In the genomic region with DNA sequence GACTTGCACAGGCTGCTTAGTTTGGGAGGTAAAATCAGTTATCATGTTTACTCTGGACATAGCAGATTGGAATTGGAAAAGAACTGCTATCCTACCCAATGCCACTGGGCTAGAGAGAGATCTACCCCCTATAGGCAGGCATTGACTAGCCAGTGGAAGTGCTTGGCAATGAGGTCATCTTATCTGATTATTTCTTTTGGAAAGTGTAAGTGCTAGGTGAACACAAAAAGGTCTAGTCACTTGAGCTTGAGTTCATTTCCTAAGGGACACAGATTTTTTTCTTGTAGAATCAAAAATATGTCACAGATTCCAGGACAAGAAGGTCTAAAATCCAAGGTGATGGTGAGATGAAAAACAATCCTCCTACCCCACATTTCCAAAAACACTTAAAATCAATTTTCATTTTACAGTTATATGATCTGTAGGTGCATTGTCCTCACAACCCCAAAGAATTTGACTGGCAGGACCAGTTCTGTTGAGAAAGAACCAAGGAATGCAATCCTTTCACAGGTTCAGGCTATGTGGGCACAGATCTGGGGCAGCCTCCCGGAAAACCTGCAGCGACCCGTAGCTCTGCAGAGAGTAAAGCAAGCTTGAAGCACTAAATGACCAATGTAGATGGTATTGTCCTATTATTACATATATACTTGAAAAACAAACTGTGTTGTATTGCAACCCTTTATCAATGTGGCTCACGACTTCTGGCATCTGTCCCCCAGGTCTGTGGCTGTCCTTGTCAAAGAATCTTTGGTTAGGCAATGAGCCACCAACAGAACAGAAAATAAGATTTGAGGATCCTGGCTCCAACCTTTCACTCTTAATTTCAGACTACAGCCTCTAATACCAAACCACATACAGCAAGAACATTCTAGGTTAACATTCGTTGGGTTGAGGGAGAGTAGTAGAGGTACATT, we compare ENCODE assay signal across 21 cellular contexts.
DNase-seq lines count a peak whose midpoint lies in the region; ATAC-seq, FAIRE-seq and TF ChIP-seq lines count a peak whose summit lies in the region.
"Had no signal": no experiment of that assay in that cellular context is flagged by ENCODE, and none has a peak within 500 bp of the region (broad histone marks: within the 10 kb centered on the region; RNA-seq: fewer than 3 reads in every experiment).

No MANE protein-coding gene starts in this region.

- H3T11ph ChIP-seq in H9 (ENCODE audit: low read length): peak overlapping the region; percentile 19

- no peak overlapping the region for H3K56ac ChIP-seq in H9 (ENCODE audit: insufficient read length, low read depth, low read length)

- no peaks in the 10 kb centered on the region for H3K79me2 ChIP-seq in H9 (ENCODE audit: insufficient read depth, low read length)
- no peaks in the 10 kb centered on the region for H3K79me2 ChIP-seq in GM12878 (ENCODE audit: control insufficient read depth, insufficient read depth, low read length)
- H3K79me2 ChIP-seq in keratinocyte (ENCODE audit: control insufficient read depth, insufficient read depth, low read length): no peaks in the 10 kb centered on the region
- no peaks in the 10 kb centered on the region for H3K79me2 ChIP-seq in trophoblast cell (ENCODE audit: control insufficient read depth, insufficient read depth, low read length, poor library complexity)

- no peak overlapping the region for H3K4me3 ChIP-seq in GM12878
- peak overlapping the region in 1 of 3 experiments; percentile 36 for H3K4me3 ChIP-seq in keratinocyte (ENCODE audit: control insufficient read depth in 2 of 3, extremely low read depth in 1 of 3, insufficient read depth in 2 of 3, low read depth in 1 of 3, low read length in 3 of 3)
- no peak overlapping the region for H3K4me3 ChIP-seq in trophoblast cell (ENCODE audit: low read depth, low read length)
- H3K4me3 ChIP-seq in ovary: no peak overlapping the region

- H2AK5ac ChIP-seq in H9 (ENCODE audit: insufficient read length, low read length) (no peak overlapping the region), trophoblast cell (ENCODE audit: low read length) (no peak overlapping the region)

- no peaks in the 10 kb centered on the region for H3K36me3 Mint-ChIP-seq in H9 (ENCODE audit: insufficient read depth in 1 of 3, low read depth in 3 of 3)
- H3K36me3 Mint-ChIP-seq: CD14-positive monocyte had no signal

- no TSS peak for BruUV-seq in GM12878 (replicated peaks; lab: Mats Ljungman, UMichigan)

- H3K27ac Mint-ChIP-seq in H9: no peak overlapping the region
- H3K27ac Mint-ChIP-seq: B cell, CD14-positive monocyte, HFFc6 had no signal

- no peak for TF ChIP-seq RAD21 in GM12878 (IDR thresholded peaks at IDR 0.05; ENCODE audit: insufficient read depth, low read depth, low read length)

- H3K27me3 Mint-ChIP-seq in H9 (ENCODE audit: low read depth): no peaks in the 10 kb centered on the region

- H4K12ac ChIP-seq in trophoblast cell (ENCODE audit: low read depth, low read length): no peak overlapping the region

- ATAC-seq in GM12878 (no peak), GM19324 (IDR thresholded peaks at IDR 0.05; ENCODE audit: low FRiP score, unreplicated experiment) (no peak), HG03139 (IDR thresholded peaks at IDR 0.05; ENCODE audit: unreplicated experiment) (no peak)

- in situ Hi-C loops in GM12878 (cut with MboI): no loop called here

- no peak overlapping the region for H2BK12ac ChIP-seq in H9 (ENCODE audit: insufficient read length, low read depth, low read length)
- H2BK12ac ChIP-seq in trophoblast cell (ENCODE audit: low read length): no peak overlapping the region

- peaks cover 0 to 8% of the 10 kb centered on the region in 2 experiments; a peak in 3 of 5 replicates for H3K9me3 Mint-ChIP-seq in H9
- H3K9me3 Mint-ChIP-seq: HFFc6 had no signal

- H3K9me3 ChIP-seq in H9 (ENCODE audit: control insufficient read depth, low read depth, low read length) (no peaks in the 10 kb centered on the region), GM12878 (replicated peaks; ENCODE audit: control insufficient read depth, insufficient read depth, low read length) (peaks cover 27% of the 10 kb centered on the region), keratinocyte (ENCODE audit: control insufficient read depth, low read depth, low read length) (no peaks in the 10 kb centered on the region), trophoblast cell (ENCODE audit: insufficient read depth, low read depth, low read length) (no peaks in the 10 kb centered on the region), ovary (no peaks in the 10 kb centered on the region)

- H3K4ac ChIP-seq in H9 (ENCODE audit: low read depth, low read length): no peak overlapping the region
- no peak overlapping the region for H3K4ac ChIP-seq in trophoblast cell (ENCODE audit: low read depth, low read length)

- TF ChIP-seq CTCF in H9 (conservative IDR thresholded peaks at IDR 0.05) (no peak), GM12878 (IDR thresholded peaks at IDR 0.05 in 2 of 3, conservative IDR thresholded peaks at IDR 0.05 in 1 of 3; ENCODE audit: control insufficient read depth in 2 of 3, extremely low read depth in 1 of 3, insufficient read depth in 1 of 3, low read depth in 3 of 3, low read length in 3 of 3) (no peak), keratinocyte (optimal IDR thresholded peaks at IDR 0.05 in 1 of 3, IDR thresholded peaks at IDR 0.05 in 1 of 3, conservative IDR thresholded peaks at IDR 0.05 in 1 of 3; ENCODE audit: extremely low read depth in 1 of 3, insufficient read depth in 2 of 3, low read length in 3 of 3) (peak in 1 of 3 experiments; percentile 13), ovary (IDR thresholded peaks at IDR 0.05) (no peak)

- TF ChIP-seq POLR2A in GM12878 (IDR thresholded peaks at IDR 0.05; ENCODE audit: low read depth, low read length) (no peak), ovary (IDR thresholded peaks at IDR 0.05) (no peak)

- no peak overlapping the region for H3K23ac ChIP-seq in H9 (ENCODE audit: insufficient read length, low read depth, low read length)
- H3K23ac ChIP-seq in trophoblast cell (ENCODE audit: low read length): no peak overlapping the region

- H2BK20ac ChIP-seq in H9 (ENCODE audit: low read depth, low read length, poor library complexity, severe bottlenecking): no peak overlapping the region

- no peak overlapping the region for H3K27ac ChIP-seq in H9 (ENCODE audit: insufficient read length, low read depth, low read length)
- H3K27ac ChIP-seq in GM12878 (ENCODE audit: control insufficient read depth, insufficient read depth): no peak overlapping the region
- H3K27ac ChIP-seq in keratinocyte (ENCODE audit: control insufficient read depth, insufficient read depth, low read length): no peak overlapping the region
- no peak overlapping the region for H3K27ac ChIP-seq in trophoblast cell (ENCODE audit: low read depth, low read length)
- H3K27ac ChIP-seq in ovary: no peak overlapping the region
- H3K27ac ChIP-seq: HL-60 had no signal

- intact Hi-C loops in GM12878 (cut with micrococcal nuclease; ENCODE audit: unreplicated experiment): no loop called here
- intact Hi-C loops in ovary (cut with DNase I): no loop called here

- POLR2A ChIA-PET in GM12878 (lab: Charles Lee): interaction anchor here (0.5 kb wide), 1 partner anchor 130 kb away, joined by 4 read pairs; no protein-coding TSS in a partner anchor

- H3K4me1 Mint-ChIP-seq in H9: no peaks in the 10 kb centered on the region
- H3K4me1 Mint-ChIP-seq: B cell, CD14-positive monocyte had no signal

- CTCF ChIA-PET in GM12878 (lab: Yijun Ruan, JAX): no interaction called here

- no peaks in the 10 kb centered on the region for H3K4me1 ChIP-seq in H9 (ENCODE audit: insufficient read depth, low read length)
- H3K4me1 ChIP-seq in GM12878 (ENCODE audit: control insufficient read depth, insufficient read depth, low read length): peaks cover 5% of the 10 kb centered on the region; the same call in 1 of the 2 replicates
- peaks cover 15% of the 10 kb centered on the region for H3K4me1 ChIP-seq in keratinocyte (ENCODE audit: control insufficient read depth, extremely low read depth, insufficient read depth, low read length)
- H3K4me1 ChIP-seq in trophoblast cell (ENCODE audit: control insufficient read depth in 1 of 2, insufficient read depth in 2 of 2, low read length in 2 of 2): peaks cover 0 to 5% of the 10 kb centered on the region in 2 experiments
- H3K4me1 ChIP-seq in ovary (ENCODE audit: insufficient read depth): no peaks in the 10 kb centered on the region

- FAIRE-seq in GM12878 (lab: Jason Lieb, UNC) (no peak), keratinocyte (lab: Jason Lieb, UNC) (peak; percentile 65)
- FAIRE-seq: D721Med had no signal

- H3K4me2 ChIP-seq in H9 (ENCODE audit: insufficient read depth, insufficient read length, low read length) (no peak overlapping the region), GM12878 (ENCODE audit: control insufficient read depth, insufficient read depth) (no peak overlapping the region), keratinocyte (ENCODE audit: control insufficient read depth, extremely low read depth, insufficient read depth, low read depth, low read length) (peak overlapping the region; percentile 65), trophoblast cell (ENCODE audit: low read length) (no peak overlapping the region)

- H2AFZ ChIP-seq in H9 (ENCODE audit: low read length) (no peak overlapping the region), GM12878 (ENCODE audit: control insufficient read depth, low read depth, low read length) (peak overlapping the region; percentile 21), keratinocyte (ENCODE audit: control insufficient read depth, low read length) (peak overlapping the region; percentile 32), trophoblast cell (ENCODE audit: insufficient read depth, low read length, poor library complexity) (no peak overlapping the region)

- no peaks in the 10 kb centered on the region for H3K23me2 ChIP-seq in H9 (ENCODE audit: insufficient read length, low read depth, low read length, poor library complexity, severe bottlenecking)

- H3K27me3 ChIP-seq in H9 (ENCODE audit: insufficient read depth, low read length): no peaks in the 10 kb centered on the region
- H3K27me3 ChIP-seq in GM12878 (replicated peaks in 1 of 2; ENCODE audit: control insufficient read depth in 2 of 2, insufficient read depth in 2 of 2, low read length in 1 of 2): no peaks in the 10 kb centered on the region
- no peaks in the 10 kb centered on the region for H3K27me3 ChIP-seq in keratinocyte (ENCODE audit: control insufficient read depth, extremely low read depth, insufficient read depth, low read length)
- no peaks in the 10 kb centered on the region for H3K27me3 ChIP-seq in trophoblast cell (ENCODE audit: insufficient read depth, low read length)
- no peaks in the 10 kb centered on the region for H3K27me3 ChIP-seq in ovary

- no peak for TF ChIP-seq EP300 in GM12878 (IDR thresholded peaks at IDR 0.05; ENCODE audit: borderline replicate concordance in 1 of 2, control insufficient read depth in 1 of 2, low read depth in 2 of 2, low read length in 2 of 2)
- no peak for TF ChIP-seq EP300 in ovary (IDR thresholded peaks at IDR 0.05)

- SMC1A ChIA-PET in GM12878 (lab: Charles Lee; ENCODE audit: uncharacterized antibody, unreplicated experiment): interaction anchor here (1.5 to 1.8 kb wide), 2 partner anchors 8 to 12 kb away, joined by 4 to 7 read pairs; no protein-coding TSS in a partner anchor

- WGBS in H9 (ENCODE audit: extremely low coverage, insufficient read length, low lambda C conversion rate): no CpG with 5 or more reads among the region's 5 CpGs
- 80% methylated on average over 5 of the region's 5 CpGs for WGBS in GM12878 (ENCODE audit: insufficient coverage, insufficient replicate concordance, low lambda C conversion rate, missing lambda C conversion rate)
- no CpG with 5 or more reads among the region's 5 CpGs for WGBS in trophoblast cell (ENCODE audit: extremely low coverage, insufficient coverage, insufficient read length)
- WGBS in ovary, 3 donors: 86 to 95% (median 92%) methylated on average over 5 of the region's 5 CpGs

- no peak overlapping the region for H2BK120ac ChIP-seq in H9 (ENCODE audit: low read depth, low read length, poor library complexity, severe bottlenecking)
- no peak overlapping the region for H2BK120ac ChIP-seq in trophoblast cell (ENCODE audit: insufficient read depth, low read length, poor library complexity)

- no peak overlapping the region for H4K5ac ChIP-seq in H9 (ENCODE audit: insufficient read length, low read depth, low read length)

- H4K8ac ChIP-seq in H9 (replicated peaks; ENCODE audit: insufficient read length, low read depth, low read length) (no peak overlapping the region), trophoblast cell (ENCODE audit: low read depth, low read length) (no peak overlapping the region)

- H4K20me1 ChIP-seq in H9 (ENCODE audit: control insufficient read depth, insufficient read depth, insufficient read length) (no peaks in the 10 kb centered on the region), GM12878 (ENCODE audit: control insufficient read depth, insufficient read depth) (no peaks in the 10 kb centered on the region), keratinocyte (ENCODE audit: control insufficient read depth, extremely low read depth, insufficient read depth, low read length) (no peaks in the 10 kb centered on the region)

- H4K91ac ChIP-seq in H9 (ENCODE audit: insufficient read length, low read depth, low read length): no peak overlapping the region
- H4K91ac ChIP-seq in trophoblast cell (ENCODE audit: low read depth, low read length): no peak overlapping the region

- no peak overlapping the region for H3K18ac ChIP-seq in H9 (ENCODE audit: insufficient read length, low read depth, low read length)
- H3K18ac ChIP-seq in trophoblast cell (ENCODE audit: low read length): no peak overlapping the region

- H3K36me3 ChIP-seq in GM12878 (ENCODE audit: control insufficient read depth in 2 of 2, insufficient read depth in 2 of 2, low read length in 1 of 2) (peaks cover 0 to 2% of the 10 kb centered on the region in 2 experiments; a peak in 1 of 4 replicates), keratinocyte (ENCODE audit: control insufficient read depth in 2 of 2, extremely low read depth in 1 of 2, insufficient read depth in 2 of 2, low read length in 2 of 2) (no peaks in the 10 kb centered on the region), trophoblast cell (ENCODE audit: control insufficient read depth in 1 of 2, insufficient read depth in 2 of 2, low read length in 2 of 2) (no peaks in the 10 kb centered on the region), ovary (no peaks in the 10 kb centered on the region)

- H3K14ac ChIP-seq in H9 (ENCODE audit: insufficient read depth, low read length) (no peak overlapping the region), trophoblast cell (ENCODE audit: low read length) (no peak overlapping the region)

- RAD21 ChIA-PET in GM12878 (lab: Charles Lee; ENCODE audit: unreplicated experiment): interaction anchor here (1.3 to 1.9 kb wide), 2 partner anchors 12 to 16 kb away, joined by 3 to 5 read pairs; no protein-coding TSS in a partner anchor

- no peak overlapping the region for H2BK15ac ChIP-seq in H9 (ENCODE audit: low read depth, low read length)

- no peaks in the 10 kb centered on the region for H3K9me1 ChIP-seq in keratinocyte (ENCODE audit: control insufficient read depth, extremely low read depth, insufficient read depth, low read length)

- no peak overlapping the region for H3K4me3 Mint-ChIP-seq in H9
- H3K4me3 Mint-ChIP-seq: B cell, CD14-positive monocyte, HFFc6 had no signal

- no peak overlapping the region for H2BK5ac ChIP-seq in H9 (ENCODE audit: insufficient read length, low read length)
- no peak overlapping the region for H2BK5ac ChIP-seq in trophoblast cell (ENCODE audit: low read depth, low read length, poor library complexity)

- DNase-seq in H9 (no peak), GM12878 (ENCODE audit: low read depth, low spot score) (no peak), keratinocyte (ENCODE audit: low read depth, low spot score) (peak; percentile 46), trophoblast cell (peak; percentile 83 to 94), ovary (no peak)
- DNase-seq: DMS53, GF-D8, H7, HFFc6, NCI-H1105, NCI-H146, NCI-H2029 treated with DMSO at 0.1 percent for 48 hours, NCI-H345, NCI-H524, Right ventricle myocardium superior had no signal

- dilution Hi-C loops in keratinocyte (cut with MboI; ENCODE audit: extremely low pct_ligation_motif_present, low sequenced_read_pairs): no loop called here

- no peak overlapping the region for H3K9ac ChIP-seq in H9 (ENCODE audit: extremely low read depth, insufficient read length, low read length)
- H3K9ac ChIP-seq in GM12878 (ENCODE audit: control insufficient read depth, insufficient read depth, low read length): no peak overlapping the region
- H3K9ac ChIP-seq in keratinocyte (ENCODE audit: control insufficient read depth, extremely low read depth, insufficient read depth, low read length): no peak overlapping the region
- no peak overlapping the region for H3K9ac ChIP-seq in trophoblast cell (ENCODE audit: low read length)

- H3K79me1 ChIP-seq in H9 (ENCODE audit: insufficient read depth, low read depth, low read length, poor library complexity, severe bottlenecking) (no peaks in the 10 kb centered on the region), trophoblast cell (ENCODE audit: low read length) (peaks cover 2% of the 10 kb centered on the region)

Comparison
In these comparisons a context has a peak if more than half of its experiments do, and no peak if none do; other contexts are left out.
1. DNase-seq: peak in keratinocyte (single experiment) and trophoblast cell (2 of 2); none in H9 (single experiment), GM12878 (single experiment) and ovary (0 of 5).
2. H2AFZ ChIP-seq: peak in GM12878 (single experiment) and keratinocyte (single experiment); none in H9 (single experiment) and trophoblast cell (single experiment).